ENCODE assay signal across 1 cellular context in genomic region chrX:73877687-73878086, GRCh38.
TF ChIP-seq lines count a peak whose summit lies in the region.

No MANE protein-coding gene starts in this region.

TF ChIP-seq in H1, 55 proteins besides CTCF, POLR2A, EP300 and RAD21 (continued from another document):
- TF ChIP-seq TEAD4 (IDR thresholded peaks at IDR 0.05; ENCODE audit: low read depth, low read length) (peak; percentile 89), CREB1 (IDR thresholded peaks at IDR 0.05) (no peak), POU5F1 (IDR thresholded peaks at IDR 0.05; ENCODE audit: low read depth, low read length) (0 out of 2 replicates have a peak, but pooled peaks have one; percentile 21)
